In the genomic region with DNA sequence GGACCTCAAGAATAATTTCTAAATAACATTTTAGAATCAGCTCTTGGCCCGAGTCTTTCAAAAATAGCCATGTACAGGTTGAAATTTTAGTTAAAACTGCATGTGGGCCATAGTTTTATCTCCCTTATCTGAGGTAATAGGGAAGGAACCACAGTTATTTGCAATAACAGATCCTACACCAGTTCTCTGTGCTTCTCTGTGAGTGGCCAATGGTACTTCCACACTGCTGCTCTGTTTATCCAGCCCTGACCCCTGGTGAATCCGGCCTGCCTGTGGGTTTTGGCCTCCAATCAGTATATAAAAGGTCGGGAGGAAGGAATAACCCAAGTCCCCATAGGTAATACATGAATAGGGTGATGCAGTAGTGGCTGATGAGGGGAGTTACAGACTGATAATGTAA, we compare ENCODE assay signal across 7 cellular contexts.
"Had no signal": no experiment of that assay in that cellular context is flagged by ENCODE, and none has a peak within 500 bp of the region (broad histone marks: within the 10 kb centered on the region; RNA-seq: fewer than 3 reads in every experiment).

No MANE protein-coding gene starts in this region.

- DNase-seq: GM23248, GOT3, H7, HFFc6 had no signal

- H3K9me3 Mint-ChIP-seq: HFFc6 had no signal

- H3K27ac ChIP-seq: GM23248, HL-60 had no signal

- H3K4me3 Mint-ChIP-seq: HFFc6, IgD-negative memory B cell had no signal

- H3K27ac Mint-ChIP-seq: HFFc6 had no signal

- H3K36me3 ChIP-seq: HAP-1 had no signal

- H3K9me3 ChIP-seq: HAP-1 had no signal

- H3K4me1 Mint-ChIP-seq: IgD-negative memory B cell had no signal

- H3K4me3 ChIP-seq: GM23248, HAP-1 had no signal
